8 cellular contexts compared by ENCODE assay signal in genomic region chr2:135984199-135985017, GRCh38. TPM values are rescaled to one million over a fixed set of nuclear protein-coding genes. Genes with fewer than 3 reads are reported as not detected.
DNase-seq lines count a peak whose midpoint lies in the region; ATAC-seq and TF ChIP-seq lines count a peak whose summit lies in the region.

No MANE protein-coding gene starts in this region.

- POLR2A ChIA-PET in activated B cell treated with CpG ODN at 0.5 μM for 24 hours (lab: Charles Lee): interaction anchor here (0.6 to 3.3 kb wide), 14 partner anchors 8 to 397 kb away, joined by 3 to 17 read pairs (median 5); no protein-coding TSS in a partner anchor

- peak overlapping the region; percentile 89 for H3K27ac ChIP-seq in substantia nigra (ENCODE audit: low read depth, low read length, poor library complexity, severe bottlenecking)

- H3K27ac Mint-ChIP-seq in stimulated activated naive CD8-positive, alpha-beta T cell treated with anti-CD3 and anti-CD28 coated beads, Interleukin-15, Interleukin-2, amounts not matched to agents 100 ng/mL and 50 ng/mL, for 24 hours: peak overlapping the region; percentile 96
- peak overlapping the region; percentile 97 for H3K27ac Mint-ChIP-seq in activated B cell treated with CpG ODN at 0.5 μM for 24 hours

- H3K4me3 Mint-ChIP-seq in stimulated activated naive CD8-positive, alpha-beta T cell treated with anti-CD3 and anti-CD28 coated beads, Interleukin-15, Interleukin-2, amounts not matched to agents 100 ng/mL and 50 ng/mL, for 24 hours: peak overlapping the region; percentile 88
- peak overlapping the region; percentile 95 for H3K4me3 Mint-ChIP-seq in activated B cell treated with CpG ODN at 0.5 μM for 24 hours

- CTCF ChIA-PET in activated B cell treated with CpG ODN at 0.5 μM for 24 hours (lab: Charles Lee): interaction anchor here (1.2 to 1.6 kb wide), 2 partner anchors 13 to 400 kb away, joined by 5 to 6 read pairs; no protein-coding TSS in a partner anchor

- peak overlapping the region; percentile 94 for H3K4me3 ChIP-seq in iPS-18c (ENCODE audit: insufficient read depth, low read depth, low read length)

- H3K4me1 Mint-ChIP-seq in stimulated activated naive CD8-positive, alpha-beta T cell treated with anti-CD3 and anti-CD28 coated beads, Interleukin-15, Interleukin-2, amounts not matched to agents 100 ng/mL and 50 ng/mL, for 24 hours (ENCODE audit: low read depth): peaks cover 69% of the 10 kb centered on the region
- H3K4me1 Mint-ChIP-seq in activated B cell treated with CpG ODN at 0.5 μM for 24 hours: peaks cover 57% of the 10 kb centered on the region

- peaks cover 43% of the 10 kb centered on the region for H3K36me3 Mint-ChIP-seq in stimulated activated naive CD8-positive, alpha-beta T cell treated with anti-CD3 and anti-CD28 coated beads, Interleukin-15, Interleukin-2, amounts not matched to agents 100 ng/mL and 50 ng/mL, for 24 hours (ENCODE audit: low read depth)
- H3K36me3 Mint-ChIP-seq in activated B cell treated with CpG ODN at 0.5 μM for 24 hours (ENCODE audit: low read depth): peaks cover 42% of the 10 kb centered on the region

- DNase-seq in stimulated activated naive CD8-positive, alpha-beta T cell treated with anti-CD3 and anti-CD28 coated beads, Interleukin-15, Interleukin-2, amounts not matched to agents 100 U/mL and 50 U/mL, for 24 hours: no peak
- no peak for DNase-seq in activated B cell treated with CpG ODN at 0.5 μM for 24 hours
- DNase-seq in substantia nigra (lab: John Stamatoyannopoulos, UW): no peak
- DNase-seq in Ammon's horn (ENCODE audit: low spot score): no peak

- peaks cover 3% of the 10 kb centered on the region for H3K9me3 Mint-ChIP-seq in stimulated activated naive CD8-positive, alpha-beta T cell treated with anti-CD3 and anti-CD28 coated beads, Interleukin-15, Interleukin-2, amounts not matched to agents 100 ng/mL and 50 ng/mL, for 24 hours
- no peaks in the 10 kb centered on the region for H3K9me3 Mint-ChIP-seq in activated B cell treated with CpG ODN at 0.5 μM for 24 hours

- no peak for TF ChIP-seq CTCF in activated B cell treated with CpG ODN at 0.5 μM for 24 hours (IDR thresholded peaks at IDR 0.05)

- no peaks in the 10 kb centered on the region for H3K9me3 ChIP-seq in iPS-18c (ENCODE audit: control insufficient read depth, insufficient read depth, low read length)

- ATAC-seq in stimulated activated naive CD8-positive, alpha-beta T cell treated with anti-CD3 and anti-CD28 coated beads, Interleukin-15, Interleukin-2, amounts not matched to agents 100 U/mL and 50 U/mL, for 24 hours: no peak
- ATAC-seq in HG03103 (IDR thresholded peaks at IDR 0.05; ENCODE audit: low read depth, unreplicated experiment) (peak; percentile 32), activated B cell treated with CpG ODN at 0.5 μM for 24 hours (ENCODE audit: low read depth) (peak; percentile 2), HG02763 (IDR thresholded peaks at IDR 0.05; ENCODE audit: unreplicated experiment) (no peak)

- intact Hi-C loops in activated B cell treated with CpG ODN at 0.5 μM for 24 hours (cut with micrococcal nuclease): loop anchor here (1.0 to 10.0 kb wide), 14 partner anchors 8 to 1066 kb away; partner anchors contain the start of genes CCNT2, MCM6, R3HDM1 and UBXN4

- no peaks in the 10 kb centered on the region for H3K27me3 Mint-ChIP-seq in stimulated activated naive CD8-positive, alpha-beta T cell treated with anti-CD3 and anti-CD28 coated beads, Interleukin-15, Interleukin-2, amounts not matched to agents 100 ng/mL and 50 ng/mL, for 24 hours
- no peaks in the 10 kb centered on the region for H3K27me3 Mint-ChIP-seq in activated B cell treated with CpG ODN at 0.5 μM for 24 hours

RNA-seq across cellular contexts. Expression of gene DARS1, which starts 1.0 kb away (rescaled TPM):
- total RNA-seq in activated B cell treated with CpG ODN at 0.5 μM for 24 hours: 96.3 and 103 TPM in 2 replicates

Comparison
In these comparisons a context has a peak if more than half of its experiments do, and no peak if none do; other contexts are left out.
1. ATAC-seq: peak in HG03103 (single experiment) and activated B cell treated with CpG ODN at 0.5 μM for 24 hours (single experiment); none in stimulated activated naive CD8-positive, alpha-beta T cell treated with anti-CD3 and anti-CD28 coated beads, Interleukin-15, Interleukin-2, amounts not matched to agents 100 U/mL and 50 U/mL, for 24 hours (single experiment) and HG02763 (single experiment).